Comparison of ENCODE assay signal across 8 cellular contexts in genomic region chr14:39114073-39114838, GRCh38. TPM values are rescaled to one million over a fixed set of nuclear protein-coding genes. Genes with fewer than 3 reads are reported as not detected.
DNase-seq lines count a peak whose midpoint lies in the region; ATAC-seq, FAIRE-seq and TF ChIP-seq lines count a peak whose summit lies in the region.

GEMIN2 (plus strand) TSS chr14:39114323; CDS start chr14:39114339, 16 bp downstream.

- no peaks in the 10 kb centered on the region for H3K9me2 ChIP-seq in OCI-LY7 (ENCODE audit: insufficient read depth, low read length)

- H3K9me3 ChIP-seq in OCI-LY7 (ENCODE audit: low read length): no peaks in the 10 kb centered on the region

- H3K4me2 ChIP-seq in OCI-LY7 (ENCODE audit: low read length): peak within 1 kb of the TSS; percentile 87

- POLR2A ChIA-PET in OCI-LY7 (lab: Charles Lee): interaction anchor here (0.5 to 6.5 kb wide), 19 partner anchors 10 to 318 kb away, joined by 3 to 49 read pairs (median 5); partner anchors contain the start of genes FBXO33, PNN, SEC23A and TRAPPC6B

- no peak for TF ChIP-seq CTCF in D721Med (IDR thresholded peaks at IDR 0.05; ENCODE audit: insufficient read depth, missing control alignments)
- no peak for TF ChIP-seq CTCF in OCI-LY7 (conservative IDR thresholded peaks at IDR 0.05; ENCODE audit: low read length)

- peak within 1 kb of the TSS; percentile 89 for H3K4me3 ChIP-seq in OCI-LY7 (ENCODE audit: low read depth, low read length, poor library complexity, severe bottlenecking)

- peaks cover 31% of the 10 kb centered on the region for H3K4me1 ChIP-seq in OCI-LY7 (ENCODE audit: insufficient read depth, low read length, poor library complexity, severe bottlenecking)

- CTCF ChIA-PET in OCI-LY7 (lab: Charles Lee; ENCODE audit: unreplicated experiment): interaction anchor here (0.8 to 1.0 kb wide), 3 partner anchors 10 to 311 kb away, joined by 3 to 4 read pairs (median 3); partner anchors contain the start of gene SEC23A

- intact Hi-C loops in OCI-LY7 (cut with micrococcal nuclease; ENCODE audit: unreplicated experiment): loop anchor here (1.0 to 10.0 kb wide), 2 partner anchors 56 to 989 kb away; partner anchors contain the start of gene TRAPPC6B

- FAIRE-seq in D721Med (lab: Jason Lieb, UNC): peak; percentile 79

- H4K20me1 ChIP-seq in OCI-LY7 (ENCODE audit: insufficient read depth, low read length): no peaks in the 10 kb centered on the region

- H3K27ac ChIP-seq in OCI-LY7 (ENCODE audit: low read depth, low read length, poor library complexity, severe bottlenecking): peak within 1 kb of the TSS; percentile 86

- H3K79me2 ChIP-seq in OCI-LY7 (ENCODE audit: insufficient read depth, low read depth, low read length): peaks cover 24% of the 10 kb centered on the region; the same call in 1 of the 2 replicates

- peaks cover 32% of the 10 kb centered on the region for H3K36me3 ChIP-seq in OCI-LY7 (ENCODE audit: insufficient read depth, low read length)

- H2AFZ ChIP-seq in OCI-LY7 (ENCODE audit: low read length): peak within 1 kb of the TSS; percentile 99

- ATAC-seq in GM21526 (IDR thresholded peaks at IDR 0.05; ENCODE audit: low FRiP score, unreplicated experiment): peak; percentile 87

- BruUV-seq in OCI-LY7 (replicated peaks; lab: Mats Ljungman, UMichigan): TSS peak; percentile 84

- DNase-seq in D721Med (ENCODE audit: insufficient read length, low spot score) (peak; percentile 75), HuH-7.5 (ENCODE audit: low spot score) (peak; percentile 75), OCI-LY7 (ENCODE audit: low spot score) (peak; percentile 98), activated T-cell treated with anti-CD3 and anti-CD28 coated beads for 1 hour (ENCODE audit: low read depth) (peak; percentile 92), epidermal melanocyte (ENCODE audit: insufficient read length, low spot score) (peak; percentile 91), middle frontal gyrus (ENCODE audit: extremely low spot score, low spot score) (peak; percentile 93)
- DNase-seq in stimulated activated CD8-positive, alpha-beta memory T cell treated with anti-CD3 and anti-CD28 coated beads, Interleukin-2, amount 100 ng/mL, for 48 hours (ENCODE audit: low read depth in 2 of 2): peak; percentile 86 to 89

RNA-seq across cellular contexts. Expression of gene GEMIN2, which starts in this region (rescaled TPM):
- 53.4 and 72.0 TPM in 2 replicates for total RNA-seq in OCI-LY7 (2014; rRNA removed; shearing (Covaris generic))
- total RNA-seq in OCI-LY7 (2022): 46.2 and 47.1 TPM in 2 replicates

Comparison
In these comparisons a context has a peak if more than half of its experiments do, and no peak if none do; other contexts are left out.
1. Peak in every context shown above with its lines: DNase-seq, ATAC-seq, H3K4me3 ChIP-seq and H3K27ac ChIP-seq.